25 cellular contexts compared by ENCODE assay signal in the genomic region with DNA sequence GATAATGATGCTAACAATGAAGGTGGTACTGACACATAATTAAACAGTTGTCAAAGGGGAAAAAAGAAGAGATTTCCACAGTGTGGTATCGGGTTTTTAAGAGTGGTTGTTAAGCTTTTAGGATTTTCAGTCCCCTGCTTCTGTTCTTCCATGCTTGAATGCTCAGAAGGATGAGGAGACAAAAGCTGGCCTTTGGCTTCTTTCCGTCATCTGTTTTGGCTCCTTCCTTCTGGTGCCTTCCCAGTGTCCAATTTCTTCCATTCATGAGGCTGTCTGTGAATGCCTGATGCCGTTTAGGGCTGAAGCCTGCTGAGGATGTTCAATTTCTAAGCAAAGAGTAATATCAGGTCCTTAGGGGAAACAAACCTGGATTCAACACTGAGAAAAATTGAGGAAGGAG.
"Had no signal": no experiment of that assay in that cellular context is flagged by ENCODE, and none has a peak within 500 bp of the region (broad histone marks: within the 10 kb centered on the region; RNA-seq: fewer than 3 reads in every experiment).

No MANE protein-coding gene starts in this region.

- DNase-seq: islet precursor cell; left ventricle myocardium inferior; midbrain; mucosa of descending colon; naive thymus-derived CD4-positive, alpha-beta T cell; occipital lobe; stimulated activated CD4-positive, alpha-beta T cell treated with anti-CD3 and anti-CD28 coated beads, Interleukin-12 subunit alpha, Interleukin-12 subunit beta, amount 100 ng/mL, for 4 hours; stimulated activated CD4-positive, alpha-beta T cell treated with anti-CD3 and anti-CD28 coated beads, Interleukin-15, amount 100 ng/mL, for 24 hours; stimulated activated CD4-positive, alpha-beta T cell treated with anti-CD3 and anti-CD28 coated beads, Interleukin-2, amount 100 ng/mL, for 24 hours; stimulated activated CD4-positive, alpha-beta T cell treated with anti-CD3 and anti-CD28 coated beads, Interleukin-4, amount 100 ng/mL, for 1 hour; stimulated activated naive B cell treated with anti-CD40 and anti-IgM and Interleukin-4, amounts not matched to agents 10 μg/mL and 1 μg/mL and 100 μg/mL, for 72 hours; stimulated activated naive CD8-positive, alpha-beta T cell treated with anti-CD3 and anti-CD28 coated beads, Interleukin-15, Interleukin-2, amounts not matched to agents 100 U/mL and 50 U/mL, for 24 hours; stomach; testis; thyroid gland; transverse colon; upper lobe of left lung had no signal

- H3K4me1 Mint-ChIP-seq: naive thymus-derived CD4-positive, alpha-beta T cell had no signal

- H3K9me3 ChIP-seq: left ventricle myocardium inferior, mucosa of descending colon, neutrophil, stomach, testis, thyroid gland, transverse colon, upper lobe of left lung had no signal

- H3K4me3 Mint-ChIP-seq: memory B cell; naive thymus-derived CD4-positive, alpha-beta T cell; natural killer cell treated with Interleukin-12 subunit alpha and Interleukin-12 subunit beta and Interleukin-15 and Interleukin-18, amount 100 ng/mL, for 72 hours; stimulated activated naive B cell treated with anti-CD40 and anti-IgM and Interleukin-4, amounts not matched to agents 10 μg/mL and 1 μg/mL and 100 μg/mL, for 72 hours had no signal

- H3K36me3 ChIP-seq: left ventricle myocardium inferior, neutrophil, right atrium auricular region, stomach, thyroid gland, transverse colon, upper lobe of left lung had no signal

- H2AFZ ChIP-seq: hepatocyte had no signal

- H3K4me1 ChIP-seq: left ventricle myocardium inferior, right atrium auricular region, stomach, testis, transverse colon, upper lobe of left lung had no signal

- H3K27me3 Mint-ChIP-seq: progenitor cell of endocrine pancreas had no signal

- H3K36me3 Mint-ChIP-seq: memory B cell; natural killer cell treated with Interleukin-12 subunit alpha and Interleukin-12 subunit beta and Interleukin-15 and Interleukin-18, amount 100 ng/mL, for 72 hours; stimulated activated naive B cell treated with anti-CD40 and anti-IgM and Interleukin-4, amounts not matched to agents 10 μg/mL and 1 μg/mL and 100 μg/mL, for 72 hours had no signal

- H3K4me2 ChIP-seq: hepatocyte had no signal

- H3K27ac Mint-ChIP-seq: memory B cell; naive thymus-derived CD4-positive, alpha-beta T cell; natural killer cell treated with Interleukin-12 subunit alpha and Interleukin-12 subunit beta and Interleukin-15 and Interleukin-18, amount 100 ng/mL, for 72 hours; progenitor cell of endocrine pancreas; stimulated activated naive B cell treated with anti-CD40 and anti-IgM and Interleukin-4, amounts not matched to agents 10 μg/mL and 1 μg/mL and 100 μg/mL, for 72 hours had no signal

- H3K4me3 ChIP-seq: hepatocyte, left ventricle myocardium inferior, lung, mucosa of descending colon, right atrium auricular region, skin epidermis, stomach, testis, thyroid gland, transverse colon, upper lobe of left lung had no signal

- H3K27me3 ChIP-seq: hepatocyte, neutrophil, right atrium auricular region, stomach, testis, thyroid gland, transverse colon, upper lobe of left lung had no signal

- H3K27ac ChIP-seq: hepatocyte, left ventricle myocardium inferior, neutrophil, right atrium auricular region, skin epidermis, stomach, testis, thyroid gland, transverse colon, upper lobe of left lung had no signal

- H3K79me2 ChIP-seq: hepatocyte had no signal
